ENCODE assay signal across 8 cellular contexts in genomic region chr22:17368727-17369552, GRCh38. TPM values are rescaled to one million over a fixed set of nuclear protein-coding genes. Genes with fewer than 3 reads are reported as not detected.
DNase-seq lines count a peak whose midpoint lies in the region; ATAC-seq, FAIRE-seq and TF ChIP-seq lines count a peak whose summit lies in the region.

TSS of gene CECR2 (plus strand) at chr22:17369460. CDS start at chr22:17369784, 324 bp downstream.

- H3K36me3 ChIP-seq in SJCRH30, result no peaks in the 10 kb centered on the region
- H3K36me3 ChIP-seq in transverse colon, result no peaks in the 10 kb centered on the region

- H3K27me3 ChIP-seq in SJCRH30, result no peaks in the 10 kb centered on the region
- H3K27me3 ChIP-seq in transverse colon, result peaks cover 90% of the 10 kb centered on the region

- peaks cover 0 to 7% of the 10 kb centered on the region in 2 donors for H3K36me3 Mint-ChIP-seq in CD14-positive monocyte
- no peaks in the 10 kb centered on the region for H3K36me3 Mint-ChIP-seq in effector memory CD8-positive, alpha-beta T cell (ENCODE audit: insufficient read depth)

- H3K4me1 Mint-ChIP-seq in CD14-positive monocyte, result peaks cover 22% of the 10 kb centered on the region
- peaks cover 11 to 12% of the 10 kb centered on the region in 2 donors for H3K4me1 Mint-ChIP-seq in effector memory CD8-positive, alpha-beta T cell (ENCODE audit: low read depth in 2 of 2)

- no peak for FAIRE-seq in RCC 7860 (lab: Jason Lieb, UNC)

- in situ Hi-C loops in transverse colon (cut with MboI; ENCODE audit: low pct_ligation_motif_present in 1 of 4, low pct_unique_long_range_greater_than_20kb in 1 of 4, low sequenced_read_pairs in 3 of 4), result loop anchor here in 1 of 4 donors (25.0 kb wide), 1 partner anchor 307 kb away; no protein-coding TSS in a partner anchor

- TF ChIP-seq POLR2A in transverse colon (IDR thresholded peaks at IDR 0.05), result no peak

- H3K4me1 ChIP-seq in SJCRH30, result no peaks in the 10 kb centered on the region
- peaks cover 4 to 25% (median 19%) of the 10 kb centered on the region in 4 donors for H3K4me1 ChIP-seq in transverse colon

- no peak for DNase-seq in CD14-positive monocyte (ENCODE audit: low spot score)
- peak; percentile 82 for DNase-seq in HuH-7 (ENCODE audit: low spot score)
- DNase-seq in SJCRH30, result peak; percentile 83 to 90
- DNase-seq in effector memory CD8-positive, alpha-beta T cell, result no peak
- peak; percentile 71 for DNase-seq in midbrain (lab: John Stamatoyannopoulos, UW)
- peak; percentile 21 for DNase-seq in transverse colon
- DNase-seq in RCC 7860 (ENCODE audit: low spot score), result no peak

- 1% methylated on average over 32 of the region's 69 CpGs; no CpG with 5 or more reads in 1 of the 2 donors for WGBS in transverse colon (ENCODE audit: low coverage in 1 of 2), 2 donors

- peak within 1 kb of the TSS; percentile 65 to 87 for H3K4me3 Mint-ChIP-seq in CD14-positive monocyte
- H3K4me3 Mint-ChIP-seq in effector memory CD8-positive, alpha-beta T cell, result peak within 1 kb of the TSS; percentile 67 to 68

- ATAC-seq in effector memory CD8-positive, alpha-beta T cell (replicated peaks), result peak; percentile 5
- ATAC-seq in GM21515 (IDR thresholded peaks at IDR 0.05; ENCODE audit: unreplicated experiment), result no peak

- peaks cover 0 to 18% (median 7%) of the 10 kb centered on the region in 7 donors for H3K9me3 Mint-ChIP-seq in CD14-positive monocyte
- no peaks in the 10 kb centered on the region for H3K9me3 Mint-ChIP-seq in effector memory CD8-positive, alpha-beta T cell

- H3K4me3 ChIP-seq in SJCRH30, result peak within 1 kb of the TSS; percentile 88
- H3K4me3 ChIP-seq in transverse colon, result peak within 1 kb of the TSS; percentile 25 to 47 (median 36)

- TF ChIP-seq CTCF in CD14-positive monocyte (IDR thresholded peaks at IDR 0.05) (no peak), transverse colon (IDR thresholded peaks at IDR 0.05) (no peak)

- H3K27ac Mint-ChIP-seq in CD14-positive monocyte, result no peak within 1 kb of the TSS
- H3K27ac Mint-ChIP-seq in effector memory CD8-positive, alpha-beta T cell, result no peak within 1 kb of the TSS

- intact Hi-C loops in CD14-positive monocyte (cut with micrococcal nuclease) (no loop called here), transverse colon (cut with DNase I; ENCODE audit: low total_unique reads) (no loop called here)

- no peak for TF ChIP-seq EP300 in transverse colon (IDR thresholded peaks at IDR 0.05; ENCODE audit: low read depth)

- peak within 1 kb of the TSS; percentile 89 for H3K27ac ChIP-seq in SJCRH30
- peak within 1 kb of the TSS; percentile 31 to 46 (median 40) for H3K27ac ChIP-seq in transverse colon

- H3K27me3 Mint-ChIP-seq in CD14-positive monocyte (ENCODE audit: low read depth in 3 of 3), result peaks cover 76 to 90% (median 80%) of the 10 kb centered on the region in 3 donors
- peaks cover 51 to 71% of the 10 kb centered on the region in 2 donors for H3K27me3 Mint-ChIP-seq in effector memory CD8-positive, alpha-beta T cell

- no peaks in the 10 kb centered on the region for H3K9me3 ChIP-seq in SJCRH30 (replicated peaks)
- no peaks in the 10 kb centered on the region for H3K9me3 ChIP-seq in transverse colon

RNA-seq across cellular contexts. Expression of gene CECR2, which starts in this region (rescaled TPM):
- polyA plus RNA-seq in CD14-positive monocyte, result under 1 TPM; 0.02 to 0.24 TPM
- 17.6 and 19.1 TPM in 2 replicates for total RNA-seq in SJCRH30 (2014; rRNA removed; shearing (Covaris generic))
- total RNA-seq in transverse colon, result under 1 TPM in 3 of 4 donors, not detected in 1; 0.14 to 0.64 (median 0.60) TPM

Comparison
In these comparisons a context has a peak if more than half of its experiments do, and no peak if none do; other contexts are left out.
1. RNA of gene CECR2 (total RNA-seq): 17.6 to 19.1 TPM in SJCRH30; 0.14 to 0.64 TPM in transverse colon; every median in the first group is over 10 times any median in the second.
2. Peak in DNase-seq, H3K4me3 ChIP-seq and H3K27ac ChIP-seq in transverse colon; RNA of the gene not detected or under 1 TPM.
3. DNase-seq: peak in HuH-7 (single experiment), SJCRH30 (2 of 2) and midbrain (single experiment); none in CD14-positive monocyte (single experiment), effector memory CD8-positive, alpha-beta T cell (0 of 3) and RCC 7860 (single experiment).